22 cellular contexts compared by ENCODE assay signal in genomic region chr12:31944299-31944698, GRCh38.
"Had no signal": no experiment of that assay in that cellular context is flagged by ENCODE, and none has a peak within 500 bp of the region (broad histone marks: within the 10 kb centered on the region; RNA-seq: fewer than 3 reads in every experiment).

No MANE protein-coding gene starts in this region.

- H3K27ac ChIP-seq: adrenal gland had no signal

- H3K4me3 Mint-ChIP-seq: activated CD8-positive, alpha-beta T cell treated with anti-CD3 and anti-CD28 coated beads, Interleukin-2, amount 10 ng/mL, durations not matched to agents 7 days and 5 days; activated naive CD8-positive, alpha-beta T cell treated with anti-CD3 and anti-CD28 coated beads, Interleukin-2, amount 10 ng/mL, durations not matched to agents 7 days and 5 days; T-helper 17 cell; WTC11 had no signal

- DNase-seq: activated CD4-positive, alpha-beta T cell treated with anti-CD3 and anti-CD28 coated beads for 48 hours; activated CD4-positive, alpha-beta T cell treated with anti-CD3 and anti-CD28 coated beads, Interleukin-2, amount 50 U/mL, for 4 hours; activated CD4-positive, CD25-positive, alpha-beta regulatory T cell treated with anti-CD3 and anti-CD28 coated beads, Interleukin-2, amount 50 U/mL, for 72 hours; activated CD8-positive, alpha-beta memory T cell treated with anti-CD3 and anti-CD28 coated beads, Interleukin-2, amount 50 U/mL, for 48 hours; activated CD8-positive, alpha-beta T cell treated with anti-CD3 and anti-CD28 coated beads, Interleukin-2, amount 10 ng/mL, durations not matched to agents 7 days and 5 days; activated naive CD4-positive, alpha-beta T cell treated with anti-CD3 and anti-CD28 coated beads, Interleukin-2, amount 50 U/mL, for 16 hours; activated naive CD8-positive, alpha-beta T cell treated with anti-CD3 and anti-CD28 coated beads, Interleukin-2, amount 10 ng/mL, durations not matched to agents 7 days and 5 days; activated T-cell treated with anti-CD3 and anti-CD28 coated beads, Interleukin-2, amount 50 U/mL, for 1 hour; adrenal gland; anterior cingulate cortex; central memory CD4-positive, alpha-beta T cell; Kasumi-1; NCI-H1105 treated with DMSO at 0.1 percent for 48 hours; NCI-H1436 treated with DMSO at 0.1 percent for 48 hours; NCI-H187; NCI-H2081 treated with DMSO at 0.1 percent for 48 hours; NCI-H446; NCI-H524; SIG-M5; T-helper 17 cell; T-helper 9 cell had no signal

- H3K4me1 Mint-ChIP-seq: activated naive CD8-positive, alpha-beta T cell treated with anti-CD3 and anti-CD28 coated beads, Interleukin-2, amount 10 ng/mL, durations not matched to agents 7 days and 5 days; T-helper 17 cell; WTC11 had no signal

- ATAC-seq: activated CD8-positive, alpha-beta T cell treated with anti-CD3 and anti-CD28 coated beads, Interleukin-2, amount 10 ng/mL, durations not matched to agents 7 days and 5 days; T-helper 17 cell; WTC11 had no signal

- H3K27me3 ChIP-seq: adrenal gland had no signal

- H3K27me3 Mint-ChIP-seq: activated naive CD8-positive, alpha-beta T cell treated with anti-CD3 and anti-CD28 coated beads, Interleukin-2, amount 10 ng/mL, durations not matched to agents 7 days and 5 days; T-helper 17 cell had no signal

- H3K4me1 ChIP-seq: adrenal gland had no signal

- H3K27ac Mint-ChIP-seq: activated CD8-positive, alpha-beta T cell treated with anti-CD3 and anti-CD28 coated beads, Interleukin-2, amount 10 ng/mL, durations not matched to agents 7 days and 5 days; activated naive CD8-positive, alpha-beta T cell treated with anti-CD3 and anti-CD28 coated beads, Interleukin-2, amount 10 ng/mL, durations not matched to agents 7 days and 5 days; T-helper 17 cell; WTC11 had no signal
